13 cellular contexts compared by ENCODE assay signal in genomic region chr1:226111865-226112395, GRCh38. TPM values are rescaled to one million over a fixed set of nuclear protein-coding genes. Genes with fewer than 3 reads are reported as not detected.
A peak's percentile ranks its signal among the peaks of the same experiment; 100 is the strongest.
DNase-seq lines count a peak whose midpoint lies in the region; ATAC-seq lines count a peak whose summit lies in the region.
"Had no signal": no experiment of that assay in that cellular context is flagged by ENCODE, and none has a peak within 500 bp of the region (broad histone marks: within the 10 kb centered on the region; RNA-seq: fewer than 3 reads in every experiment).

No MANE protein-coding gene starts in this region.

- DNase-seq in activated CD4-positive, alpha-beta T cell treated with anti-CD3 and anti-CD28 coated beads, Interleukin-2, amount 10 ng/mL, durations not matched to agents 24 days and 14 days = no peak
- DNase-seq in activated CD4-positive, alpha-beta T cell treated with anti-CD3 and anti-CD28 coated beads for 4 hours = no peak
- DNase-seq in RPMI8226 (peak; percentile 40), DMS53 treated with DMSO at 0.1 percent for 48 hours (lab: John Stamatoyannopoulos, UW; ENCODE audit: unreplicated experiment) (no peak)
- no peak for DNase-seq in stimulated activated naive B cell treated with anti-CD40 and anti-IgM and Interleukin-4, amounts not matched to agents 10 μg/mL and 1 μg/mL and 100 μg/mL, for 72 hours
- DNase-seq: activated CD4-positive, alpha-beta T cell treated with anti-CD3 and anti-CD28 coated beads for 36 hours; activated naive CD4-positive, alpha-beta T cell treated with anti-CD3 and anti-CD28 coated beads, Interleukin-2, amount 50 U/mL, for 16 hours; lower lobe of right lung; NCI-H226 had no signal

- peaks cover 20% of the 10 kb centered on the region for H3K27me3 ChIP-seq in iPS-18a (ENCODE audit: control insufficient read depth, insufficient read depth, low read length)

- H3K36me3 Mint-ChIP-seq in activated CD4-positive, alpha-beta T cell treated with anti-CD3 and anti-CD28 coated beads, Interleukin-2, amount 10 ng/mL, durations not matched to agents 24 days and 14 days (ENCODE audit: low read depth) = no peaks in the 10 kb centered on the region
- no peaks in the 10 kb centered on the region for H3K36me3 Mint-ChIP-seq in stimulated activated naive B cell treated with anti-CD40 and anti-IgM and Interleukin-4, amounts not matched to agents 10 μg/mL and 1 μg/mL and 100 μg/mL, for 72 hours

- H3K4me3 Mint-ChIP-seq in activated CD4-positive, alpha-beta T cell treated with anti-CD3 and anti-CD28 coated beads, Interleukin-2, amount 10 ng/mL, durations not matched to agents 24 days and 14 days = peak overlapping the region; percentile 21
- H3K4me3 Mint-ChIP-seq in stimulated activated naive B cell treated with anti-CD40 and anti-IgM and Interleukin-4, amounts not matched to agents 10 μg/mL and 1 μg/mL and 100 μg/mL, for 72 hours = peak overlapping the region; percentile 80 to 92

- H3K36me3 ChIP-seq in iPS-18a (ENCODE audit: control insufficient read depth, low read depth, low read length) = no peaks in the 10 kb centered on the region
- H3K36me3 ChIP-seq: lower lobe of right lung had no signal

- H3K4me1 Mint-ChIP-seq in activated CD4-positive, alpha-beta T cell treated with anti-CD3 and anti-CD28 coated beads, Interleukin-2, amount 10 ng/mL, durations not matched to agents 24 days and 14 days = peaks cover 24% of the 10 kb centered on the region
- peaks cover 37 to 49% of the 10 kb centered on the region in 2 donors for H3K4me1 Mint-ChIP-seq in stimulated activated naive B cell treated with anti-CD40 and anti-IgM and Interleukin-4, amounts not matched to agents 10 μg/mL and 1 μg/mL and 100 μg/mL, for 72 hours

- no peak overlapping the region for H3K27ac ChIP-seq in iPS-18a (ENCODE audit: low read length)

- intact Hi-C loops in activated CD4-positive, alpha-beta T cell treated with anti-CD3 and anti-CD28 coated beads, Interleukin-2, amount 10 ng/mL, durations not matched to agents 24 days and 14 days (cut with micrococcal nuclease) = loop anchor here (2.0 to 5.0 kb wide), 2 partner anchors 47 to 335 kb away; partner anchors contain the start of gene SRP9

- no peak overlapping the region for H3K9ac ChIP-seq in iPS-18a (ENCODE audit: low read length)

- ATAC-seq in stimulated activated naive B cell treated with anti-CD40 and anti-IgM and Interleukin-4, amounts not matched to agents 10 μg/mL and 1 μg/mL and 100 μg/mL, for 72 hours (replicated peaks) = no peak
- no peak for ATAC-seq in HG03039 (IDR thresholded peaks at IDR 0.05; ENCODE audit: unreplicated experiment)
- no peak for ATAC-seq in HG03521 (IDR thresholded peaks at IDR 0.05; ENCODE audit: unreplicated experiment)
- ATAC-seq: activated CD4-positive, alpha-beta T cell treated with anti-CD3 and anti-CD28 coated beads for 36 hours; lower lobe of right lung; sciatic nerve had no signal

- H3K9me3 Mint-ChIP-seq in activated CD4-positive, alpha-beta T cell treated with anti-CD3 and anti-CD28 coated beads, Interleukin-2, amount 10 ng/mL, durations not matched to agents 24 days and 14 days = no peaks in the 10 kb centered on the region
- H3K9me3 Mint-ChIP-seq in stimulated activated naive B cell treated with anti-CD40 and anti-IgM and Interleukin-4, amounts not matched to agents 10 μg/mL and 1 μg/mL and 100 μg/mL, for 72 hours = no peaks in the 10 kb centered on the region

- peaks cover 6% of the 10 kb centered on the region for H3K27me3 Mint-ChIP-seq in activated CD4-positive, alpha-beta T cell treated with anti-CD3 and anti-CD28 coated beads, Interleukin-2, amount 10 ng/mL, durations not matched to agents 24 days and 14 days
- no peaks in the 10 kb centered on the region for H3K27me3 Mint-ChIP-seq in stimulated activated naive B cell treated with anti-CD40 and anti-IgM and Interleukin-4, amounts not matched to agents 10 μg/mL and 1 μg/mL and 100 μg/mL, for 72 hours
- H3K27me3 Mint-ChIP-seq: activated CD4-positive, alpha-beta T cell treated with anti-CD3 and anti-CD28 coated beads for 36 hours had no signal

- no peak overlapping the region for H3K27ac Mint-ChIP-seq in activated CD4-positive, alpha-beta T cell treated with anti-CD3 and anti-CD28 coated beads, Interleukin-2, amount 10 ng/mL, durations not matched to agents 24 days and 14 days
- H3K27ac Mint-ChIP-seq in stimulated activated naive B cell treated with anti-CD40 and anti-IgM and Interleukin-4, amounts not matched to agents 10 μg/mL and 1 μg/mL and 100 μg/mL, for 72 hours = peak overlapping the region; percentile 96
- H3K27ac Mint-ChIP-seq: activated CD4-positive, alpha-beta T cell treated with anti-CD3 and anti-CD28 coated beads for 36 hours had no signal

- H3K4me3 ChIP-seq in iPS-18a (ENCODE audit: low read length) = peak overlapping the region; percentile 64

- H3K9me3 ChIP-seq in iPS-18a (ENCODE audit: control insufficient read depth, low read depth, low read length) = no peaks in the 10 kb centered on the region
- H3K9me3 ChIP-seq: lower lobe of right lung had no signal

- H3K4me1 ChIP-seq in iPS-18a (ENCODE audit: control insufficient read depth, low read depth, low read length) = peaks cover 29% of the 10 kb centered on the region

RNA-seq across cellular contexts. Expression of gene H3-3A, which starts 49.4 kb away (rescaled TPM):
- 390 and 391 TPM in 2 replicates for total RNA-seq in activated CD4-positive, alpha-beta T cell treated with anti-CD3 and anti-CD28 coated beads, Interleukin-2, amount 10 ng/mL, durations not matched to agents 24 days and 14 days
